In genomic region chr5:109256486-109256885, GRCh38 we compare ENCODE assay signal across 22 cellular contexts.
DNase-seq lines count a peak whose midpoint lies in the region; ATAC-seq, FAIRE-seq and TF ChIP-seq lines count a peak whose summit lies in the region.
"Had no signal": no experiment of that assay in that cellular context is flagged by ENCODE, and none has a peak within 500 bp of the region (broad histone marks: within the 10 kb centered on the region; RNA-seq: fewer than 3 reads in every experiment).

No MANE protein-coding gene starts in this region.

- peaks cover 2 to 7% of the 10 kb centered on the region in 2 experiments; a peak in 3 of 5 replicates for H3K27me3 ChIP-seq in K562 (ENCODE audit: control insufficient read depth in 2 of 2, insufficient read depth in 2 of 2, low read length in 2 of 2)
- H3K27me3 ChIP-seq in Caco-2 (replicated peaks; ENCODE audit: control insufficient read depth, insufficient read depth, low read length), result no peaks in the 10 kb centered on the region

- TF ChIP-seq POLR2A in K562 (conservative IDR thresholded peaks at IDR 0.05), result no peak

- no peaks in the 10 kb centered on the region for H3K9me3 Mint-ChIP-seq in Caco-2 (ENCODE audit: unreplicated experiment)

- H3K9me3 ChIP-seq in SK-N-MC (ENCODE audit: low read depth, low read length) (peaks cover 5% of the 10 kb centered on the region; the same call in 1 of the 2 replicates), K562 (replicated peaks; ENCODE audit: control insufficient read depth, insufficient read depth, low read depth, low read length) (no peaks in the 10 kb centered on the region), Caco-2 (no peaks in the 10 kb centered on the region)
- H3K9me3 ChIP-seq: SK-N-SH had no signal

- peaks cover 3% of the 10 kb centered on the region for H3K27me3 Mint-ChIP-seq in Caco-2 (ENCODE audit: insufficient read depth, unreplicated experiment)

- H3K9ac ChIP-seq in SK-N-MC (ENCODE audit: insufficient read length), result no peak overlapping the region
- H3K9ac ChIP-seq in K562 (ENCODE audit: insufficient read depth in 1 of 2, low read depth in 2 of 2, low read length in 2 of 2), result no peak overlapping the region
- H3K9ac ChIP-seq: SK-N-SH had no signal

- DNase-seq in HEK293T (ENCODE audit: extremely low spot score) (peak; percentile 2), SK-N-MC (ENCODE audit: low read depth, low spot score) (peak; percentile 97), K562 (ENCODE audit: extremely low read depth in 1 of 4, low spot score in 3 of 4) (peak in 1 of 4 experiments; percentile 10), left lobe of liver (ENCODE audit: low spot score) (no peak), NCI-H1436 (lab: John Stamatoyannopoulos, UW) (no peak), RWPE1 (ENCODE audit: low spot score) (no peak), Caco-2 (no peak)
- DNase-seq: ACHN, AML-193, DMS 273 treated with DMSO at 0.1 percent for 48 hours, HCEC 1CT, Karpas-422, NCI-H1436 treated with DMSO at 0.1 percent for 48 hours, NCI-H2029, NCI-H2171, NCI-H446 treated with DMSO at 0.1 percent for 48 hours, Right ventricle myocardium superior, SK-N-SH had no signal

- ATAC-seq in K562, result peak; percentile 48; the same call in 1 of the 3 replicates
- peak; percentile 19 for ATAC-seq in left lobe of liver
- no peak for ATAC-seq in HG03457 (IDR thresholded peaks at IDR 0.05; ENCODE audit: unreplicated experiment)

- no peaks in the 10 kb centered on the region for H4K20me1 ChIP-seq in K562 (replicated peaks; ENCODE audit: control insufficient read depth, insufficient read depth, low read length)

- H3K4me3 ChIP-seq in SK-N-MC (peak overlapping the region; percentile 61), K562 (no peak overlapping the region), Caco-2 (ENCODE audit: low read depth, low read length) (no peak overlapping the region)

- no peak for TF ChIP-seq CTCF in K562 (IDR thresholded peaks at IDR 0.05 in 2 of 3, conservative IDR thresholded peaks at IDR 0.05 in 1 of 3; ENCODE audit: insufficient read depth in 2 of 3, low read depth in 1 of 3, low read length in 3 of 3)
- TF ChIP-seq CTCF in RWPE1 (conservative IDR thresholded peaks at IDR 0.05; ENCODE audit: low read depth), result no peak
- TF ChIP-seq CTCF in Caco-2 (IDR thresholded peaks at IDR 0.05; ENCODE audit: insufficient read depth in 1 of 2, low read depth in 1 of 2, low read length in 1 of 2, severe bottlenecking in 1 of 2, unreplicated experiment in 1 of 2), result no peak

- H3K9me1 ChIP-seq in K562 (ENCODE audit: control insufficient read depth, insufficient read depth, low read length), result no peaks in the 10 kb centered on the region

- H2AFZ ChIP-seq in K562 (ENCODE audit: low read depth, low read length), result no peak overlapping the region

- in situ Hi-C loops in K562 (cut with MboI), result no loop called here

- no peak for TF ChIP-seq RAD21 in K562 (CRISPR knock-in tag; conservative IDR thresholded peaks at IDR 0.05 in 1 of 2, IDR thresholded peaks at IDR 0.05 in 1 of 2)

- H3K79me2 ChIP-seq in K562 (ENCODE audit: control insufficient read depth, insufficient read depth, low read length), result no peaks in the 10 kb centered on the region

- H3K27ac Mint-ChIP-seq in Caco-2 (ENCODE audit: unreplicated experiment), result no peak overlapping the region

- CTCF ChIA-PET in HEK293T (lab: Yijun Ruan, JAX) (no interaction called here), K562 (lab: Yijun Ruan, JAX; ENCODE audit: low intra/inter-chr PET ratio) (no interaction called here), RWPE1 (lab: Yijun Ruan, JAX) (no interaction called here), Caco-2 (lab: Charles Lee) (no interaction called here)

- H3K36me3 ChIP-seq in SK-N-MC (ENCODE audit: insufficient read depth, low read length), result peaks cover 4% of the 10 kb centered on the region; the same call in 1 of the 2 replicates
- no peaks in the 10 kb centered on the region for H3K36me3 ChIP-seq in K562 (ENCODE audit: control insufficient read depth, insufficient read depth, low read length)
- no peaks in the 10 kb centered on the region for H3K36me3 ChIP-seq in Caco-2 (ENCODE audit: control insufficient read depth, insufficient read depth, low read length)

- H3K4me1 ChIP-seq in K562 (replicated peaks in 1 of 2; ENCODE audit: control insufficient read depth in 2 of 2, insufficient read depth in 2 of 2, low read length in 2 of 2), result no peaks in the 10 kb centered on the region
- no peaks in the 10 kb centered on the region for H3K4me1 ChIP-seq in Caco-2

- no peak overlapping the region for H3K4me2 ChIP-seq in K562 (ENCODE audit: insufficient read depth, low read length)
- H3K4me2 ChIP-seq: SK-N-SH had no signal

- BruUV-seq in K562 (replicated peaks; lab: Mats Ljungman, UMichigan) (no TSS peak), Caco-2 (replicated peaks; lab: Mats Ljungman, UMichigan) (no TSS peak)

- intact Hi-C loops in K562 (cut with micrococcal nuclease) (no loop called here), Caco-2 (cut with micrococcal nuclease; ENCODE audit: unreplicated experiment) (no loop called here)

- no peak for FAIRE-seq in K562 (lab: Jason Lieb, UNC)
- FAIRE-seq: G401.6, RCC 7860 had no signal

- no peak overlapping the region for H3K4me3 Mint-ChIP-seq in Caco-2 (ENCODE audit: unreplicated experiment)

- no peaks in the 10 kb centered on the region for H3K36me3 Mint-ChIP-seq in Caco-2 (ENCODE audit: insufficient read depth, unreplicated experiment)

- no peak for TF ChIP-seq EP300 in K562 (IDR thresholded peaks at IDR 0.05; ENCODE audit: low read length)

- POLR2A ChIA-PET in HEK293T (lab: Yijun Ruan, JAX) (no interaction called here), K562 (lab: Yijun Ruan, JAX) (interaction anchor here (0.8 kb wide), 1 partner anchor 457 kb away, joined by 3 read pairs; no protein-coding TSS in a partner anchor), RWPE1 (lab: Yijun Ruan, JAX; ENCODE audit: low non-redundant PET) (no interaction called here), Caco-2 (lab: Charles Lee) (no interaction called here)

- peak overlapping the region; percentile 83; the same call in 1 of the 2 replicates for H3K27ac ChIP-seq in SK-N-MC
- H3K27ac ChIP-seq in K562 (ENCODE audit: extremely low read depth, low read depth, low read length), result no peak overlapping the region
- H3K27ac ChIP-seq in RWPE1, result no peak overlapping the region
- H3K27ac ChIP-seq: C4-2B had no signal

- WGBS in K562 (ENCODE audit: insufficient coverage, low coverage, missing lambda C conversion rate), result 0% methylated on average over 2 of the region's 2 CpGs

- no peaks in the 10 kb centered on the region for H3K4me1 Mint-ChIP-seq in Caco-2 (ENCODE audit: low read depth, unreplicated experiment)

TF ChIP-seq in HEK293T, 16 proteins besides CTCF, POLR2A, EP300 and RAD21:
- TF ChIP-seq HDGF (IDR thresholded peaks at IDR 0.05; ENCODE audit: borderline replicate concordance) (no peak), FOXM1 (IDR thresholded peaks at IDR 0.05; ENCODE audit: borderline replicate concordance) (no peak), SP1 (IDR thresholded peaks at IDR 0.05) (no peak), ELF4 (IDR thresholded peaks at IDR 0.05) (no peak), L3MBTL2 (conservative IDR thresholded peaks at IDR 0.05) (no peak), SUZ12 (IDR thresholded peaks at IDR 0.05) (no peak), FOXK2 (IDR thresholded peaks at IDR 0.05) (no peak), NFRKB (IDR thresholded peaks at IDR 0.05) (no peak), LEF1 (IDR thresholded peaks at IDR 0.05; ENCODE audit: borderline replicate concordance) (no peak), TARDBP (IDR thresholded peaks at IDR 0.05) (no peak), BHLHE40 (IDR thresholded peaks at IDR 0.05; ENCODE audit: borderline replicate concordance) (no peak), ARNT (IDR thresholded peaks at IDR 0.05) (no peak)

TF ChIP-seq in K562, 482 proteins besides CTCF, POLR2A, EP300 and RAD21:
- 0 out of 2 replicates have a peak, but pooled peaks have one; percentile 9 for TF ChIP-seq ETV1 (tag; conservative IDR thresholded peaks at IDR 0.05; ENCODE audit: low read depth)
- no peak for TF ChIP-seq FOXM1 (IDR thresholded peaks at IDR 0.05; ENCODE audit: low read depth)
- TF ChIP-seq FOXM1 (CRISPR knock-in tag; IDR thresholded peaks at IDR 0.05; ENCODE audit: low read depth), result no peak
- 0 out of 2 replicates have a peak, but pooled peaks have one; percentile 43 for TF ChIP-seq HMBOX1 (IDR thresholded peaks at IDR 0.05)
TF ChIP-seq in K562: peak in this region for 2.

Comparison
In these comparisons a context has a peak if more than half of its experiments do, and no peak if none do; other contexts are left out.
1. DNase-seq: peak in HEK293T (single experiment) and SK-N-MC (single experiment); none in left lobe of liver (single experiment), NCI-H1436 (single experiment), RWPE1 (single experiment) and Caco-2 (0 of 2).